8 cellular contexts compared by ENCODE assay signal in the genomic region with DNA sequence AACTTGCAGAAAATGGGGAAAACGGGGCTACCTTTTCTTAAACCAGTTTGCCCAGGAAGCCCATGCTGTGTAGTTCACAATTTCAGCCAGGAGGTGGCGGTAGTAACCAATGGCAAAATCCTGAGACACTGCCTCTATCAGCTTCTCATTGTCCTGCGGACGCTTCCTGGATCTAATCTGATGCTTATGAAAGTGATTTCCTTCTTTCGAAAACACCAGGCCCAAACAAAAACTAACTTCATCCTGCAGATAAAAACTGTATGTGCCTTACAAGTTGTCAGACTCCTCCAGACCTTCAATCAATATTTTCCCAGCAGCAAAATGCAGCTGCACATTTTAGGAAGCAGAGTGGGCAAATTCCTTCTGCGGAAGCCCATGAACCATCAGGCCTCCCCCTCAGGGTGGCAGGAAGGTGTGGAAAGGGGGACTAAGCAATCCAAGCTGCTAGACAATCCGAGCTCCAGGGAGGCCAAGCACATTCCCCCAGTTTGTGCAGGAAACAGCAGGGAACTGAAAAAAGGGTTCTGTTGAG.
DNase-seq lines count a peak whose midpoint lies in the region; ATAC-seq and TF ChIP-seq lines count a peak whose summit lies in the region.

No MANE protein-coding gene starts in this region.

- TF ChIP-seq CTCF in WI38 (IDR thresholded peaks at IDR 0.05; ENCODE audit: low read depth, low read length): peak; percentile 97
- peak; percentile 93 for TF ChIP-seq CTCF in cardiac fibroblast (IDR thresholded peaks at IDR 0.05; ENCODE audit: low read depth, low read length)

- H3K27me3 ChIP-seq in H7 (ENCODE audit: control insufficient read depth, insufficient read depth, low read length): no peaks in the 10 kb centered on the region

- DNase-seq in COR-L47 (lab: John Stamatoyannopoulos, UW): peak; percentile 68
- peak; percentile 76 for DNase-seq in H7
- peak; percentile 79 for DNase-seq in NCI-H2171 treated with DMSO at 0.1 percent for 48 hours (lab: John Stamatoyannopoulos, UW)
- DNase-seq in cardiac fibroblast (ENCODE audit: low read depth in 2 of 2): peak; percentile 80 to 82
- DNase-seq in kidney glomerular epithelial cell (lab: John Stamatoyannopoulos, UW): peak; percentile 61
- peak; percentile 78 for DNase-seq in stimulated activated CD4-positive, alpha-beta T cell treated with anti-CD3 and anti-CD28 coated beads, Interleukin-1b, Interleukin-23, amount 100 ng/mL, for 48 hours

- H3K4me3 ChIP-seq in H7 (ENCODE audit: insufficient read depth, low read depth, low read length): no peak overlapping the region
- no peak overlapping the region for H3K4me3 ChIP-seq in WI38 (ENCODE audit: low read depth, low read length)
- H3K4me3 ChIP-seq in cardiac fibroblast (replicated peaks in 1 of 2; ENCODE audit: low read depth in 2 of 2, low read length in 2 of 2): no peak overlapping the region

- H3K36me3 ChIP-seq in H7 (replicated peaks; ENCODE audit: control insufficient read depth, insufficient read depth, low read length): no peaks in the 10 kb centered on the region

- no peak for ATAC-seq in GM18858 (IDR thresholded peaks at IDR 0.05; ENCODE audit: unreplicated experiment)
